28 cellular contexts compared by ENCODE assay signal in genomic region chr14:74089251-74090020, GRCh38. TPM values are rescaled to one million over a fixed set of nuclear protein-coding genes. Genes with fewer than 3 reads are reported as not detected.
DNase-seq lines count a peak whose midpoint lies in the region; ATAC-seq and TF ChIP-seq lines count a peak whose summit lies in the region.
"Had no signal": no experiment of that assay in that cellular context is flagged by ENCODE, and none has a peak within 500 bp of the region (broad histone marks: within the 10 kb centered on the region; RNA-seq: fewer than 3 reads in every experiment).

No MANE protein-coding gene starts in this region.

- DNase-seq in activated CD8-positive, alpha-beta memory T cell treated with anti-CD3 and anti-CD28 coated beads, Interleukin-2, amount 10 ng/mL, durations not matched to agents 7 days and 5 days = peak; percentile 52
- no peak for DNase-seq in activated CD8-positive, alpha-beta memory T cell treated with anti-CD3 and anti-CD28 coated beads, Interleukin-2, amount 50 U/mL, for 4 hours
- DNase-seq in NB4 (ENCODE audit: low read depth) = peak; percentile 4
- DNase-seq in amniotic epithelial cell (ENCODE audit: low read depth) = peak; percentile 7
- no peak for DNase-seq in natural killer cell treated with Interleukin-12 subunit alpha and Interleukin-12 subunit beta and Interleukin-15 and Interleukin-18, amount 100 ng/mL, for 72 hours (ENCODE audit: low spot score)
- DNase-seq in NCI-H69 (lab: John Stamatoyannopoulos, UW) = no peak
- DNase-seq: activated CD4-positive, alpha-beta T cell treated with anti-CD3 and anti-CD28 coated beads, Interleukin-2, amount 50 U/mL, for 1 hour; activated gamma-delta T cell; cerebellar nuclear complex; dermis blood vessel endothelial cell; EL; esophagus squamous epithelium; foreskin melanocyte; H9; heart right ventricle; Karpas-422; MV-4-11; NCI-H1436 treated with DMSO at 0.1 percent for 48 hours; NCI-H226; posterior cingulate gyrus; stomach; T-cell had no signal

- H3K36me3 Mint-ChIP-seq in activated CD8-positive, alpha-beta memory T cell treated with anti-CD3 and anti-CD28 coated beads, Interleukin-2, amount 10 ng/mL, durations not matched to agents 7 days and 5 days = peaks cover 31% of the 10 kb centered on the region
- H3K36me3 Mint-ChIP-seq in natural killer cell treated with Interleukin-12 subunit alpha and Interleukin-12 subunit beta and Interleukin-15 and Interleukin-18, amount 100 ng/mL, for 72 hours = peaks cover 16% of the 10 kb centered on the region
- H3K36me3 Mint-ChIP-seq: mesothelial cell of epicardium had no signal

- H3K4me3 Mint-ChIP-seq in activated CD8-positive, alpha-beta memory T cell treated with anti-CD3 and anti-CD28 coated beads, Interleukin-2, amount 10 ng/mL, durations not matched to agents 7 days and 5 days = no peak overlapping the region
- peak overlapping the region; percentile 60 for H3K4me3 Mint-ChIP-seq in natural killer cell treated with Interleukin-12 subunit alpha and Interleukin-12 subunit beta and Interleukin-15 and Interleukin-18, amount 100 ng/mL, for 72 hours
- H3K4me3 Mint-ChIP-seq: B cell, H9, mesothelial cell of epicardium, T-cell had no signal

- CTCF ChIA-PET in activated CD8-positive, alpha-beta memory T cell treated with anti-CD3 and anti-CD28 coated beads, Interleukin-2, amount 10 ng/mL, durations not matched to agents 7 days and 5 days (lab: Charles Lee) = no interaction called here

- H3K9me3 Mint-ChIP-seq in activated CD8-positive, alpha-beta memory T cell treated with anti-CD3 and anti-CD28 coated beads, Interleukin-2, amount 10 ng/mL, durations not matched to agents 7 days and 5 days (ENCODE audit: low read depth) = no peaks in the 10 kb centered on the region
- peaks cover 3% of the 10 kb centered on the region for H3K9me3 Mint-ChIP-seq in natural killer cell treated with Interleukin-12 subunit alpha and Interleukin-12 subunit beta and Interleukin-15 and Interleukin-18, amount 100 ng/mL, for 72 hours
- H3K9me3 Mint-ChIP-seq: brain, H9, mesothelial cell of epicardium, T-cell had no signal

- no peak for ATAC-seq in activated CD8-positive, alpha-beta memory T cell treated with anti-CD3 and anti-CD28 coated beads, Interleukin-2, amount 10 ng/mL, durations not matched to agents 7 days and 5 days
- no peak for ATAC-seq in natural killer cell treated with Interleukin-12 subunit alpha and Interleukin-12 subunit beta and Interleukin-15 and Interleukin-18, amount 100 ng/mL, for 72 hours
- ATAC-seq in GM19324 (IDR thresholded peaks at IDR 0.05; ENCODE audit: low FRiP score, unreplicated experiment) = no peak
- ATAC-seq: heart right ventricle, T-cell had no signal

- TF ChIP-seq POLR2A in NB4 (IDR thresholded peaks at IDR 0.05; ENCODE audit: extremely low read depth, insufficient read length) = no peak

- no peak for TF ChIP-seq CTCF in NB4 (IDR thresholded peaks at IDR 0.05; ENCODE audit: low read depth, low read length)

- H3K27me3 Mint-ChIP-seq in activated CD8-positive, alpha-beta memory T cell treated with anti-CD3 and anti-CD28 coated beads, Interleukin-2, amount 10 ng/mL, durations not matched to agents 7 days and 5 days = no peaks in the 10 kb centered on the region
- no peaks in the 10 kb centered on the region for H3K27me3 Mint-ChIP-seq in natural killer cell treated with Interleukin-12 subunit alpha and Interleukin-12 subunit beta and Interleukin-15 and Interleukin-18, amount 100 ng/mL, for 72 hours
- H3K27me3 Mint-ChIP-seq: B cell, T-cell had no signal

- no peak overlapping the region for H3K4me3 ChIP-seq in NB4 (ENCODE audit: low read depth, low read length)
- H3K4me3 ChIP-seq: esophagus squamous epithelium, heart right ventricle, right atrium auricular region, smooth muscle cell, stomach had no signal

- peak overlapping the region; percentile 18 for H3K27ac Mint-ChIP-seq in activated CD8-positive, alpha-beta memory T cell treated with anti-CD3 and anti-CD28 coated beads, Interleukin-2, amount 10 ng/mL, durations not matched to agents 7 days and 5 days
- peak overlapping the region; percentile 4 to 57 for H3K27ac Mint-ChIP-seq in natural killer cell treated with Interleukin-12 subunit alpha and Interleukin-12 subunit beta and Interleukin-15 and Interleukin-18, amount 100 ng/mL, for 72 hours
- H3K27ac Mint-ChIP-seq: B cell, mesothelial cell of epicardium had no signal

- peaks cover 37% of the 10 kb centered on the region for H3K4me1 Mint-ChIP-seq in activated CD8-positive, alpha-beta memory T cell treated with anti-CD3 and anti-CD28 coated beads, Interleukin-2, amount 10 ng/mL, durations not matched to agents 7 days and 5 days
- peaks cover 18 to 26% of the 10 kb centered on the region in 2 donors for H3K4me1 Mint-ChIP-seq in natural killer cell treated with Interleukin-12 subunit alpha and Interleukin-12 subunit beta and Interleukin-15 and Interleukin-18, amount 100 ng/mL, for 72 hours (ENCODE audit: low read depth in 2 of 2)

RNA-seq across cellular contexts. Expression of gene LIN52, which starts 4.7 kb away (rescaled TPM):
- 10 to 100 TPM; 18.3 to 20.1 TPM for total RNA-seq in activated CD8-positive, alpha-beta memory T cell treated with anti-CD3 and anti-CD28 coated beads, Interleukin-2, amount 10 ng/mL, durations not matched to agents 7 days and 5 days
- 10 to 100 TPM; 20.7 TPM for total RNA-seq in natural killer cell treated with Interleukin-12 subunit alpha and Interleukin-12 subunit beta and Interleukin-15 and Interleukin-18, amount 100 ng/mL, for 72 hours

RNA-seq across cellular contexts. Expression of gene ALDH6A1, which starts 5.2 kb away (rescaled TPM):
- total RNA-seq in activated CD8-positive, alpha-beta memory T cell treated with anti-CD3 and anti-CD28 coated beads, Interleukin-2, amount 10 ng/mL, durations not matched to agents 7 days and 5 days = 10 to 100 TPM; 13.8 to 15.5 TPM
- 10 to 100 TPM in 1 of 2 donors, 1 to 10 TPM in 1; 5.5 to 11.4 TPM for total RNA-seq in natural killer cell treated with Interleukin-12 subunit alpha and Interleukin-12 subunit beta and Interleukin-15 and Interleukin-18, amount 100 ng/mL, for 72 hours

Comparison
In these comparisons a context has a peak if more than half of its experiments do, and no peak if none do; other contexts are left out.
1. DNase-seq: peak in activated CD8-positive, alpha-beta memory T cell treated with anti-CD3 and anti-CD28 coated beads, Interleukin-2, amount 10 ng/mL, durations not matched to agents 7 days and 5 days (single experiment), NB4 (single experiment) and amniotic epithelial cell (single experiment); none in activated CD8-positive, alpha-beta memory T cell treated with anti-CD3 and anti-CD28 coated beads, Interleukin-2, amount 50 U/mL, for 4 hours (single experiment), natural killer cell treated with Interleukin-12 subunit alpha and Interleukin-12 subunit beta and Interleukin-15 and Interleukin-18, amount 100 ng/mL, for 72 hours (single experiment) and NCI-H69 (single experiment).